ENCODE assay signal across 1 cellular context in the genomic region with DNA sequence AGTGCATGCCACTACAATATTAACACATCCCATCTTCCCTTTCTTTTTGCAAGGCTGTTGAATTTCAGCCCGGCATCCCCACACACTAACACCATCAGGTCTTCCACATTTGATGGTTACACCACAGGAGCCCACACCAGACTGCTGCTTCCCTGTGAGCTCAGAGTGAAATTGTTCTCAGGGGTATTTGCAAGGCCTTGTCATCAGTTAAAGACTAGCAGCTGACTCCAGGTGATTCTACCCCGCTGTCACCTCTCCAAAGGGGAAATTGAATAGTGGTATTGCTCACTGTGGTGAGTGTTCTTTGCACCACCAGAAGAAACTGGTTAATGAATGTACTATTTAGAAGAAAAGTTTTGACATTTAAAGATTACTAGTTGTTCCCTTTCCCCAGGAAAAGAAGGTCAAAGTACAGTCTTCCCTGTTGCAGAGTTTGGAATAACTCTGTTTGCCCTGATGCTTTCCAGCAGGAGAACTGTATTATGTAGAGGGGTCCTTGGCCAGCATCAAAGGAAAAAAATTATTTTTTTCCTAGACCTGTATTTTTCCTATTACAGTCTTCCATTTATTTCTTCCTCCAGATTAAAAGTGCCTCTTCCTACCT.
TF ChIP-seq lines count a peak whose summit lies in the region.

No MANE protein-coding gene starts in this region.

TF ChIP-seq in liver, 16 proteins besides CTCF, POLR2A, EP300 and RAD21 (continued from another document):
- TF ChIP-seq HNF4A (conservative IDR thresholded peaks at IDR 0.05) (peak; percentile 81 to 84), SP1 (IDR thresholded peaks at IDR 0.05) (peak; percentile 71), JUND (IDR thresholded peaks at IDR 0.05) (peak in 1 of 2 donors; percentile 41)
TF ChIP-seq in liver: peak in this region for 6.
